Comparison of ENCODE assay signal across 1 cellular context in the genomic region with DNA sequence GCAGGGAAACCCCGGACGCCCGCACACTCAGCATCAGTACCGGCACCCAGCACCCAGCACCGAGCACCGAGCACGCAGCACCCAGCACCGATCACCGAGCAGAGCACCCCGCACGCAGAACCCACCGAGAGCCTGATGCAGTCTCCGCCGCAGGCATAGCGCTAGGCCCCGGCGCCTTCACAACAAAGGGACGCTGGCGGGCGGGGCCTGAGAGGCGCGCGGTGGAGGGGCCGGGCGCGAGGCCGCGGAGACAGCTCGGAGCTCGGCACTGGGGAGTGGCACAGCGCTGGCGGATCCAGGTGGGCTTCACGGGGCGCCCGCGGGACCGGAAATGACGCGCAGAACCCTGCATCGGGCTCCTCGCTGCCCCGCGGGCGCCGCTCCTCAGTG.
TF ChIP-seq lines count a peak whose summit lies in the region.

No MANE protein-coding gene starts in this region.

TF ChIP-seq in IMR-90, 13 proteins besides CTCF, POLR2A, EP300 and RAD21:
- peak; percentile 35; the same call in 1 of the 2 replicates for TF ChIP-seq MAZ (IDR thresholded peaks at IDR 0.05; ENCODE audit: borderline replicate concordance, low read depth, low read length)
